Comparison of ENCODE assay signal across 13 cellular contexts in the genomic region with DNA sequence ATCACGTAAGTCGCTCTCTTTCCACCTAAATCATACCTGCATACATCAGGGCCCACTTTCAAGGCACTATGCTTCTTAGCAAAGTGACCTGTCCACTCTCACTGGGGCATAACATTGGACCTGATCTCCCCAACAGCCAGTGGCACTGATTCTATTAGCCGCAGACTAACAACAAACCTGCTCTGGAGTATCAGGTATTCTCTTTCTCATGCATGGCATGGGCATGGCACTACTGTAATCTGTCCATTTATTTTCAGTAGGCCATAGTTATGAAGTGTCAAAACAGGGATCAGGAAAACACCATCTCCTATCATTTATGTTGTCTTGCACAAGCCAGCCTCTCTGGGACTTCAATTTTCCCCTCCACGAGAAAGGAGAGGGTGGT. TPM values are rescaled to one million over a fixed set of nuclear protein-coding genes. Genes with fewer than 3 reads are reported as not detected.
DNase-seq lines count a peak whose midpoint lies in the region; ATAC-seq and TF ChIP-seq lines count a peak whose summit lies in the region.
"Had no signal": no experiment of that assay in that cellular context is flagged by ENCODE, and none has a peak within 500 bp of the region (broad histone marks: within the 10 kb centered on the region; RNA-seq: fewer than 3 reads in every experiment).

No MANE protein-coding gene starts in this region.

- H3K9ac ChIP-seq in adipocyte (ENCODE audit: low read length), result peak overlapping the region; percentile 21
- no peak overlapping the region for H3K9ac ChIP-seq in neural progenitor cell
- H3K9ac ChIP-seq: BLaER1, GM23248 had no signal

- no peaks in the 10 kb centered on the region for H4K20me1 ChIP-seq in neural progenitor cell (ENCODE audit: low read depth)
- H4K20me1 ChIP-seq: BLaER1 had no signal

- H3K36me3 Mint-ChIP-seq in neural progenitor cell, result no peaks in the 10 kb centered on the region
- H3K36me3 Mint-ChIP-seq: CD8-positive, alpha-beta memory T cell had no signal

- H3K9me3 Mint-ChIP-seq in neural progenitor cell, result no peaks in the 10 kb centered on the region
- H3K9me3 Mint-ChIP-seq: CD8-positive, alpha-beta memory T cell; IgD-negative memory B cell had no signal

- peaks cover 7% of the 10 kb centered on the region for H3K4me1 ChIP-seq in cardiac muscle cell (ENCODE audit: low read depth)
- H3K4me1 ChIP-seq in heart left ventricle, result peaks cover 0 to 25% (median 7%) of the 10 kb centered on the region in 12 donors
- H3K4me1 ChIP-seq in adipocyte (ENCODE audit: control insufficient read depth, insufficient read depth, low read length), result peaks cover 25% of the 10 kb centered on the region
- no peaks in the 10 kb centered on the region for H3K4me1 ChIP-seq in neural progenitor cell
- no peaks in the 10 kb centered on the region for H3K4me1 ChIP-seq in upper lobe of right lung
- H3K4me1 ChIP-seq: BLaER1 had no signal

- H3K4me3 ChIP-seq in cardiac muscle cell (no peak overlapping the region), heart left ventricle (no peak overlapping the region), adipocyte (ENCODE audit: low read length) (no peak overlapping the region), neural progenitor cell (no peak overlapping the region), upper lobe of right lung (no peak overlapping the region)
- H3K4me3 ChIP-seq: BLaER1 had no signal

- no peaks in the 10 kb centered on the region for H3K27me3 ChIP-seq in cardiac muscle cell
- H3K27me3 ChIP-seq in heart left ventricle, result no peaks in the 10 kb centered on the region
- H3K27me3 ChIP-seq in adipocyte (replicated peaks; ENCODE audit: control insufficient read depth, insufficient read depth, low read length), result no peaks in the 10 kb centered on the region
- peaks cover 4% of the 10 kb centered on the region for H3K27me3 ChIP-seq in neural progenitor cell
- H3K27me3 ChIP-seq in upper lobe of right lung, result no peaks in the 10 kb centered on the region

- H3K27me3 Mint-ChIP-seq in neural progenitor cell (ENCODE audit: insufficient read depth, low read depth), result peaks cover 3% of the 10 kb centered on the region

- H3F3A ChIP-seq in neural progenitor cell (ENCODE audit: low read depth), result no peaks in the 10 kb centered on the region

- H2AFZ ChIP-seq in neural progenitor cell (replicated peaks), result no peak overlapping the region

- no peak overlapping the region for H3K4me2 ChIP-seq in neural progenitor cell
- H3K4me2 ChIP-seq: BLaER1 had no signal

- no peak overlapping the region for H3K4me3 Mint-ChIP-seq in neural progenitor cell
- H3K4me3 Mint-ChIP-seq: CD8-positive, alpha-beta memory T cell; IgD-negative memory B cell had no signal

- H3K27ac ChIP-seq in cardiac muscle cell (peak overlapping the region; percentile 74), heart left ventricle (no peak overlapping the region), neural progenitor cell (no peak overlapping the region), upper lobe of right lung (peak overlapping the region; percentile 38)
- H3K27ac ChIP-seq: 22Rv1, BLaER1, GM23248 had no signal

- intact Hi-C loops in heart left ventricle (cut with DNase I), result loop anchor here in 9 of 10 donors (2.0 to 10.0 kb wide), 7 partner anchors 51 to 447 kb away; a partner anchor contains a TSS
- intact Hi-C loops in upper lobe of right lung (cut with DNase I), result no loop called here

- no peaks in the 10 kb centered on the region for H3K79me2 ChIP-seq in neural progenitor cell (ENCODE audit: low read depth)

- TF ChIP-seq CTCF in cardiac muscle cell (IDR thresholded peaks at IDR 0.05; ENCODE audit: low read depth, low read length), result no peak
- TF ChIP-seq CTCF in heart left ventricle (IDR thresholded peaks at IDR 0.05), result no peak
- TF ChIP-seq CTCF in neural progenitor cell (IDR thresholded peaks at IDR 0.05), result no peak
- TF ChIP-seq CTCF in upper lobe of right lung (IDR thresholded peaks at IDR 0.05), result no peak

- H3K4me1 Mint-ChIP-seq in neural progenitor cell, result peaks cover 6% of the 10 kb centered on the region
- H3K4me1 Mint-ChIP-seq: IgD-negative memory B cell had no signal

- no peak for TF ChIP-seq POLR2A in heart left ventricle (IDR thresholded peaks at IDR 0.05)
- no peak for TF ChIP-seq POLR2A in GM18505 (IDR thresholded peaks at IDR 0.05; ENCODE audit: borderline replicate concordance, extremely low read depth, insufficient read depth, insufficient read length)

- ATAC-seq in heart left ventricle, result no peak
- ATAC-seq in upper lobe of right lung, result no peak
- no peak for ATAC-seq in GM18505 (IDR thresholded peaks at IDR 0.05; ENCODE audit: unreplicated experiment)
- no peak for ATAC-seq in GM18502 (IDR thresholded peaks at IDR 0.05; ENCODE audit: poor library complexity, unreplicated experiment)

- no peaks in the 10 kb centered on the region for H3K9me3 ChIP-seq in cardiac muscle cell (ENCODE audit: low read depth)
- H3K9me3 ChIP-seq in heart left ventricle, result no peaks in the 10 kb centered on the region
- no peaks in the 10 kb centered on the region for H3K9me3 ChIP-seq in adipocyte (ENCODE audit: control insufficient read depth, low read length)
- no peaks in the 10 kb centered on the region for H3K9me3 ChIP-seq in neural progenitor cell (ENCODE audit: low read depth)
- H3K9me3 ChIP-seq in upper lobe of right lung, result no peaks in the 10 kb centered on the region
- H3K9me3 ChIP-seq: BLaER1 had no signal

- DNase-seq in cardiac muscle cell (ENCODE audit: low read depth in 1 of 2, low spot score in 1 of 2) (no peak), heart left ventricle (no peak), adipocyte (ENCODE audit: low read depth) (no peak), neural progenitor cell (ENCODE audit: low spot score) (no peak), upper lobe of right lung (no peak), NCI-H1930 (lab: John Stamatoyannopoulos, UW) (no peak)

- H3K27ac Mint-ChIP-seq in neural progenitor cell, result peak overlapping the region; percentile 23
- H3K27ac Mint-ChIP-seq: CD8-positive, alpha-beta memory T cell; IgD-negative memory B cell had no signal

- H3K36me3 ChIP-seq in cardiac muscle cell, result no peaks in the 10 kb centered on the region
- H3K36me3 ChIP-seq in heart left ventricle, result no peaks in the 10 kb centered on the region
- H3K36me3 ChIP-seq in adipocyte (ENCODE audit: control insufficient read depth, insufficient read depth, low read length, severe bottlenecking), result no peaks in the 10 kb centered on the region
- no peaks in the 10 kb centered on the region for H3K36me3 ChIP-seq in neural progenitor cell
- no peaks in the 10 kb centered on the region for H3K36me3 ChIP-seq in upper lobe of right lung
- H3K36me3 ChIP-seq: BLaER1 had no signal

- 91 to 95% (median 92%) methylated on average over 4 of the region's 4 CpGs for whole genome bisulfite sequencing in heart left ventricle, 4 donors

RNA-seq across cellular contexts. Expression of a gene that starts 8.5 kb away (rescaled TPM):
- total RNA-seq in cardiac muscle cell, result not detected in 2 replicates
- not detected in 2 replicates for polyA plus RNA-seq in cardiac muscle cell
- total RNA-seq in heart left ventricle, result under 1 TPM in 1 of 9 donors, not detected in 8; 0.67 TPM
- polyA plus RNA-seq in heart left ventricle, result under 1 TPM in 1 of 2 donors, not detected in 1; 0.10 TPM
- total RNA-seq in neural progenitor cell (ENCODE audit: low replicate concordance), result not detected in 2 replicates
- total RNA-seq in upper lobe of right lung, result not detected
- total RNA-seq: CD8-positive, alpha-beta memory T cell; GM23248 had no signal
- polyA plus RNA-seq: CD8-positive, alpha-beta memory T cell; GM23248; IgD-negative memory B cell had no signal

RNA-seq across cellular contexts. Expression of a gene that starts 9.3 kb away (rescaled TPM):
- total RNA-seq in cardiac muscle cell (34.1 and 37.2 TPM in 2 replicates), heart left ventricle (10 to 100 TPM; 35.9 to 70.5 (median 48.8) TPM), neural progenitor cell (ENCODE audit: low replicate concordance) (28.0 and 43.2 TPM in 2 replicates), upper lobe of right lung (37.4 TPM)
- polyA plus RNA-seq in cardiac muscle cell (70.0 and 70.7 TPM in 2 replicates), heart left ventricle (100 to 1,000 TPM in 1 of 2 donors, 10 to 100 TPM in 1; 69.1 to 124 TPM)

RNA-seq across cellular contexts. Expression of a gene that starts 16.5 kb away (rescaled TPM):
- total RNA-seq in cardiac muscle cell (not detected in 2 replicates), heart left ventricle (under 1 TPM in 4 of 9 donors, not detected in 5; 0.11 to 0.29 (median 0.19) TPM), neural progenitor cell (ENCODE audit: low replicate concordance) (not detected in 2 replicates), upper lobe of right lung (0.64 TPM)
- polyA plus RNA-seq in cardiac muscle cell (not detected in 2 replicates), heart left ventricle (not detected)
- total RNA-seq: CD8-positive, alpha-beta memory T cell; GM23248 had no signal
- polyA plus RNA-seq: CD8-positive, alpha-beta memory T cell; GM23248; IgD-negative memory B cell had no signal

RNA-seq across cellular contexts. Expression of a gene that starts 50.6 kb away (rescaled TPM):
- 0.11 TPM in 1 of 2 replicates, not detected in the other for total RNA-seq in cardiac muscle cell
- polyA plus RNA-seq in cardiac muscle cell, result not detected in 2 replicates
- total RNA-seq in heart left ventricle, result 1 to 10 TPM; 1.4 to 3.0 (median 1.8) TPM
- polyA plus RNA-seq in heart left ventricle, result 1 to 10 TPM in 1 of 2 donors, under 1 TPM in 1; 0.76 to 1.3 TPM
- total RNA-seq in neural progenitor cell (ENCODE audit: low replicate concordance), result 0.07 and 0.09 TPM in 2 replicates
- total RNA-seq in upper lobe of right lung, result 1.9 TPM
- total RNA-seq: CD8-positive, alpha-beta memory T cell had no signal
- polyA plus RNA-seq: CD8-positive, alpha-beta memory T cell; IgD-negative memory B cell had no signal

RNA-seq across cellular contexts. Expression of a gene that starts 54.3 kb away (rescaled TPM):
- total RNA-seq in cardiac muscle cell (0.21 and 0.56 TPM in 2 replicates), heart left ventricle (under 1 TPM in 7 of 9 donors, not detected in 2; 0.12 to 0.42 (median 0.20) TPM), neural progenitor cell (ENCODE audit: low replicate concordance) (0.59 and 0.69 TPM in 2 replicates), upper lobe of right lung (0.72 TPM)
- polyA plus RNA-seq in cardiac muscle cell (0.26 and 0.81 TPM in 2 replicates), heart left ventricle (under 1 TPM; 0.12 to 0.23 TPM)
- total RNA-seq: GM23248 had no signal
- polyA plus RNA-seq: CD8-positive, alpha-beta memory T cell; IgD-negative memory B cell had no signal

Comparison
In these comparisons a context has a peak if more than half of its experiments do, and no peak if none do; other contexts are left out.
1. H3K27ac ChIP-seq: peak in cardiac muscle cell (single experiment) and upper lobe of right lung (single experiment); none in heart left ventricle (0 of 12) and neural progenitor cell (single experiment).